ENCODE assay signal across 29 cellular contexts in the genomic region with DNA sequence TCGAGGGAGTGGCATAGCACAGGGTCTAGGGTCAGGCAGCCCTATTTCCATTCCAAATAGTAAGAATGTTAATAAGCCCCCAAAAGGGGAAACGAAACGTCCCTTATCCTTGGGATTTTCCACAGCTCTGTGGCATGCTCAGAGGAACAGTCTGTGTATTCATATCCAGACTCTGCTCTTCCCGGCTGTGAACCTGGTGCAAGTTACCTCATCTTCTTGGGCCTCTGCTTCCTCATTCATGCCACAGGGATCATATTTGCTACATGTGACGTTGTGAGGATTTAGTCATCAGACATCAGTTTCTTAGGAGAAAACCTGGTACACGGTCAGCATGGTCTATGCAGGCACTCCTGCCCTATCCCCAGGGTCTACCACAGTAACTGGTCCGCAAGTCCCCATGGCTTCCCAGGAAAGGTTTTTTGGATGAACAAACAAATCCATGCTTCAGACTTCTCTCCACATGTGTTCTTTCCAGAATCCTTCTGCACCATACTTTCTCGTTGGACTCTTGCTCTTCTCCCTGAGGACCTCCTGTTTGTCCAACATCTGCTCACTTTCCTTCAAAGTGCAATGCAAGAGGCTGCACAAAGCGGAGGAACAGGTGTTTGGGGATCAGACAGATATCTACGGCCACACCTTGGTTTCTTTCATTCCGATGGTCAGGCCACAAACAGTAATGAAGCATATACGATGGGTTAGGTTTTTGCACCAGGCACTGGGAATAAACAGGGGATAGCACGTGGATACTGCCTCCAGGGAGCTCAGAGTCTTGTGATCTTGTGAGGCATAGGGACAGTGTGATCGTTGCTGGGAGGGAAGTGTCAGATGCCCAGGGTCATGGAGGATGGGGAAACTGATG. TPM values are rescaled to one million over a fixed set of nuclear protein-coding genes. Genes with fewer than 3 reads are reported as not detected.
DNase-seq lines count a peak whose midpoint lies in the region; TF ChIP-seq lines count a peak whose summit lies in the region.
"Had no signal": no experiment of that assay in that cellular context is flagged by ENCODE, and none has a peak within 500 bp of the region (broad histone marks: within the 10 kb centered on the region; RNA-seq: fewer than 3 reads in every experiment).

No MANE protein-coding gene starts in this region.

- no peaks in the 10 kb centered on the region for H3K36me3 Mint-ChIP-seq in MCF 10A (ENCODE audit: insufficient read depth, unreplicated experiment)
- H3K36me3 Mint-ChIP-seq: activated naive CD8-positive, alpha-beta T cell; brain had no signal

- no peak overlapping the region for H2BK120ac ChIP-seq in mesenchymal stem cell (ENCODE audit: low read depth, low read length)

- no peaks in the 10 kb centered on the region for H3K27me3 Mint-ChIP-seq in MCF 10A (ENCODE audit: insufficient read depth, unreplicated experiment)

- H3K27me3 ChIP-seq in mammary epithelial cell (ENCODE audit: insufficient read depth, low read length) (no peaks in the 10 kb centered on the region), mesenchymal stem cell (ENCODE audit: control insufficient read depth in 1 of 2, insufficient read depth in 1 of 2, low read length in 2 of 2) (peaks cover 0 to 23% of the 10 kb centered on the region in 2 experiments), tibial artery (no peaks in the 10 kb centered on the region)
- H3K27me3 ChIP-seq: ovary, upper lobe of right lung had no signal

- H3K9ac ChIP-seq in mammary epithelial cell (ENCODE audit: insufficient read depth, low read length) (no peak overlapping the region), mesenchymal stem cell (ENCODE audit: low read length) (no peak overlapping the region)

- H4K91ac ChIP-seq in mesenchymal stem cell (ENCODE audit: low read length), result peak overlapping the region; percentile 16

- no TSS peak for BruUV-seq in MCF 10A (replicated peaks; lab: Mats Ljungman, UMichigan)
- BruUV-seq in mammary epithelial cell (replicated peaks; lab: Mats Ljungman, UMichigan), result no TSS peak

- no peak overlapping the region for H3K23ac ChIP-seq in mesenchymal stem cell (ENCODE audit: low read length in 2 of 2)

- H3K4me3 Mint-ChIP-seq in MCF 10A (ENCODE audit: unreplicated experiment), result no peak overlapping the region
- H3K4me3 Mint-ChIP-seq: activated naive CD8-positive, alpha-beta T cell; activated T-helper 1 cell treated with anti-CD3 and anti-CD28 coated beads, Interleukin-12 subunit alpha, Interleukin-12 subunit beta, Interleukin-2, Interleukin-4 antibody, amounts not matched to agents 30 ng/mL and 10 ng/mL and 1 ng/mL, durations not matched to agents 14 hours and 24 hours and 36 hours; brain; dendritic cell treated with granulocyte-macrophage colony-stimulating factor and Interleukin-4, amounts not matched to agents 40 ng/mL and 50 ng/mL, for 4 days; naive thymus-derived CD4-positive, alpha-beta T cell had no signal

- no peaks in the 10 kb centered on the region for H4K20me1 ChIP-seq in mammary epithelial cell (ENCODE audit: insufficient read depth, low read length)

- H3K27ac Mint-ChIP-seq in MCF 10A (ENCODE audit: low read depth, unreplicated experiment), result no peak overlapping the region
- H3K27ac Mint-ChIP-seq: activated naive CD8-positive, alpha-beta T cell; activated T-helper 1 cell treated with anti-CD3 and anti-CD28 coated beads, Interleukin-12 subunit alpha, Interleukin-12 subunit beta, Interleukin-2, Interleukin-4 antibody, amounts not matched to agents 30 ng/mL and 10 ng/mL and 1 ng/mL, durations not matched to agents 14 hours and 24 hours and 36 hours; brain; dendritic cell treated with granulocyte-macrophage colony-stimulating factor and Interleukin-4, amounts not matched to agents 40 ng/mL and 50 ng/mL, for 4 days; naive thymus-derived CD4-positive, alpha-beta T cell had no signal

- H3K79me2 ChIP-seq in mammary epithelial cell (ENCODE audit: insufficient read depth, low read length), result no peaks in the 10 kb centered on the region

- peaks cover 15% of the 10 kb centered on the region for H3K9me3 Mint-ChIP-seq in MCF 10A (ENCODE audit: unreplicated experiment)
- H3K9me3 Mint-ChIP-seq: activated T-helper 1 cell treated with anti-CD3 and anti-CD28 coated beads, Interleukin-12 subunit alpha, Interleukin-12 subunit beta, Interleukin-2, Interleukin-4 antibody, amounts not matched to agents 30 ng/mL and 10 ng/mL and 1 ng/mL, durations not matched to agents 14 hours and 24 hours and 36 hours; dendritic cell treated with granulocyte-macrophage colony-stimulating factor and Interleukin-4, amounts not matched to agents 40 ng/mL and 50 ng/mL, for 4 days had no signal

- H2BK15ac ChIP-seq in mesenchymal stem cell (ENCODE audit: low read depth, poor library complexity, severe bottlenecking), result no peak overlapping the region

- peak overlapping the region in 1 of 2 experiments; percentile 58 for H3K14ac ChIP-seq in mesenchymal stem cell (ENCODE audit: low read length in 2 of 2)

- TF ChIP-seq CTCF in MCF 10A (IDR thresholded peaks at IDR 0.05; ENCODE audit: unreplicated experiment) (no peak), mammary epithelial cell (conservative IDR thresholded peaks at IDR 0.05 in 1 of 2, IDR thresholded peaks at IDR 0.05 in 1 of 2; ENCODE audit: extremely low read depth in 1 of 2, insufficient read depth in 1 of 2, low read depth in 1 of 2, low read length in 2 of 2) (no peak), tibial artery (IDR thresholded peaks at IDR 0.05) (no peak)

- H3K4ac ChIP-seq in mesenchymal stem cell (ENCODE audit: low read depth in 1 of 2, low read length in 2 of 2), result peak overlapping the region in 1 of 2 experiments; percentile 35

- no peak overlapping the region for H3K27ac ChIP-seq in mammary epithelial cell (ENCODE audit: insufficient read depth, low read depth, low read length)
- no peak overlapping the region for H3K27ac ChIP-seq in mesenchymal stem cell (ENCODE audit: low read length, poor library complexity, severe bottlenecking)
- H3K27ac ChIP-seq in tibial artery, result peak overlapping the region; percentile 59 to 64
- H3K27ac ChIP-seq: 22Rv1, RWPE1 had no signal

- POLR2A ChIA-PET in MCF 10A (lab: Yijun Ruan, JAX), result no interaction called here

- H4K8ac ChIP-seq in mesenchymal stem cell (ENCODE audit: low read length), result no peak overlapping the region

- peak; percentile 22 for DNase-seq in MCF 10A (ENCODE audit: unreplicated experiment)
- no peak for DNase-seq in mammary epithelial cell
- DNase-seq in ecto neural progenitor cell (ENCODE audit: low spot score), result peak; percentile 38
- DNase-seq in mesenchymal stem cell, result peak; percentile 71
- no peak for DNase-seq in tibial artery
- DNase-seq in LoVo (ENCODE audit: low spot score), result no peak
- DNase-seq in D341Med (ENCODE audit: low spot score), result no peak
- DNase-seq in DMS79 treated with DMSO at 0.1 percent for 48 hours (lab: John Stamatoyannopoulos, UW), result no peak
- DNase-seq: activated CD4-positive, alpha-beta T cell treated with anti-CD3 and anti-CD28 coated beads for 4 hours; AML-193; KG1; kidney glomerular epithelial cell; naive thymus-derived CD4-positive, alpha-beta T cell; NCI-H1092; NCI-H2081 treated with DMSO at 0.1 percent for 48 hours; NCI-H510A; stimulated activated naive CD4-positive, alpha-beta T cell treated with Interleukin-2 at 50 U/mL for 16 hours; upper lobe of right lung had no signal

- no peak overlapping the region for H2AFZ ChIP-seq in mammary epithelial cell (ENCODE audit: low read depth, low read length)
- peak overlapping the region; percentile 32 for H2AFZ ChIP-seq in mesenchymal stem cell (ENCODE audit: low read depth, low read length)

- H3K79me1 ChIP-seq in mesenchymal stem cell (replicated peaks; ENCODE audit: low read length, poor library complexity, severe bottlenecking), result no peaks in the 10 kb centered on the region

- no peaks in the 10 kb centered on the region for H3K36me3 ChIP-seq in mammary epithelial cell (ENCODE audit: insufficient read depth, low read length)
- no peaks in the 10 kb centered on the region for H3K36me3 ChIP-seq in mesenchymal stem cell (ENCODE audit: control insufficient read depth in 1 of 2, insufficient read depth in 2 of 2, low read depth in 1 of 2, low read length in 2 of 2)
- H3K36me3 ChIP-seq in tibial artery, result no peaks in the 10 kb centered on the region
- H3K36me3 ChIP-seq: ovary, upper lobe of right lung had no signal

- dilution Hi-C loops in mammary epithelial cell (cut with HindIII; ENCODE audit: low sequenced_read_pairs), result no loop called here

- WGBS in mammary epithelial cell (ENCODE audit: low coverage, missing lambda C conversion rate), result 65% methylated on average over 14 of the region's 14 CpGs
- WGBS in mesenchymal stem cell, result 82% methylated on average over 14 of the region's 14 CpGs

- H2BK5ac ChIP-seq in mesenchymal stem cell (ENCODE audit: low read depth, low read length, poor library complexity, severe bottlenecking), result no peak overlapping the region

- CTCF ChIA-PET in MCF 10A (lab: Yijun Ruan, JAX) (no interaction called here), mammary epithelial cell (lab: Charles Lee; ENCODE audit: low non-redundant PET) (no interaction called here)

- no peaks in the 10 kb centered on the region for H3K4me1 ChIP-seq in mammary epithelial cell (ENCODE audit: insufficient read depth, low read length)
- peaks cover 23% of the 10 kb centered on the region for H3K4me1 ChIP-seq in mesenchymal stem cell (ENCODE audit: control insufficient read depth, insufficient read depth, low read depth, low read length)
- peaks cover 0 to 22% (median 15%) of the 10 kb centered on the region in 4 donors for H3K4me1 ChIP-seq in tibial artery

- intact Hi-C loops in MCF 10A (cut with micrococcal nuclease) (no loop called here), mammary epithelial cell (cut with micrococcal nuclease) (no loop called here), tibial artery (cut with DNase I; ENCODE audit: low total_unique reads) (no loop called here)

- no peak overlapping the region for H3K4me3 ChIP-seq in mammary epithelial cell (replicated peaks in 1 of 3; ENCODE audit: insufficient read depth in 1 of 3, low read depth in 2 of 3, low read length in 3 of 3)
- no peak overlapping the region for H3K4me3 ChIP-seq in mesenchymal stem cell (ENCODE audit: insufficient read depth in 1 of 2, low read depth in 1 of 2, low read length in 2 of 2)
- no peak overlapping the region for H3K4me3 ChIP-seq in tibial artery
- H3K4me3 ChIP-seq: ovary, skin epidermis, upper lobe of right lung had no signal

- H2BK12ac ChIP-seq in mesenchymal stem cell (ENCODE audit: low read length in 2 of 2), result peak overlapping the region in 1 of 2 experiments; percentile 10

- H3K4me2 ChIP-seq in mammary epithelial cell (ENCODE audit: insufficient read depth, low read depth, low read length) (no peak overlapping the region), mesenchymal stem cell (ENCODE audit: low read length, poor library complexity, severe bottlenecking) (no peak overlapping the region)

- H3K4me1 Mint-ChIP-seq in MCF 10A (ENCODE audit: insufficient read depth, unreplicated experiment), result peaks cover 4% of the 10 kb centered on the region
- H3K4me1 Mint-ChIP-seq: brain had no signal

- H2AK5ac ChIP-seq in mesenchymal stem cell (ENCODE audit: low read length, severe bottlenecking), result peak overlapping the region; percentile 31

- in situ Hi-C loops in mammary epithelial cell (cut with MboI; ENCODE audit: low sequenced_read_pairs in 2 of 2), result no loop called here

- peak overlapping the region in 1 of 2 experiments; percentile 70 for H3K18ac ChIP-seq in mesenchymal stem cell (ENCODE audit: low read depth in 1 of 2, low read length in 2 of 2)

- H3K9me3 ChIP-seq in mammary epithelial cell (replicated peaks; ENCODE audit: insufficient read depth, low read length), result peaks cover 3% of the 10 kb centered on the region
- no peaks in the 10 kb centered on the region for H3K9me3 ChIP-seq in mesenchymal stem cell (ENCODE audit: control insufficient read depth, low read length)
- H3K9me3 ChIP-seq in tibial artery, result no peaks in the 10 kb centered on the region
- H3K9me3 ChIP-seq: ovary, upper lobe of right lung had no signal

RNA-seq across cellular contexts. Expression of a gene that starts 17.7 kb away (rescaled TPM):
- total RNA-seq in MCF 10A (2022) (0.09 TPM in 1 of 2 replicates, not detected in the other), mammary epithelial cell (under 1 TPM in 1 of 2 donors, not detected in 1; under 0.01 TPM)
- polyA plus RNA-seq in mammary epithelial cell, result not detected
- not detected for polyA minus RNA-seq in mammary epithelial cell
- 3.8 TPM for polyA plus RNA-seq in mesenchymal stem cell (2013, experiment 1 of 2)
- 4.0 TPM for polyA plus RNA-seq in mesenchymal stem cell (2013, experiment 2 of 2)
- total RNA-seq: activated T-helper 1 cell treated with anti-CD3 and anti-CD28 coated beads, Interleukin-12 subunit alpha, Interleukin-12 subunit beta, Interleukin-2, Interleukin-4 antibody, amounts not matched to agents 30 ng/mL and 10 ng/mL and 1 ng/mL, durations not matched to agents 14 hours and 24 hours and 36 hours; endothelial cell of umbilical vein; frontal cortex; naive thymus-derived CD4-positive, alpha-beta T cell had no signal
- polyA plus RNA-seq: endothelial cell of umbilical vein; naive thymus-derived CD4-positive, alpha-beta T cell had no signal

RNA-seq across cellular contexts. Expression of a gene that starts 21.5 kb away (rescaled TPM):
- total RNA-seq in MCF 10A (2022), result not detected in 2 replicates
- not detected for total RNA-seq in mammary epithelial cell
- not detected for polyA plus RNA-seq in mammary epithelial cell
- not detected for polyA minus RNA-seq in mammary epithelial cell
- not detected for polyA plus RNA-seq in mesenchymal stem cell (2013, experiment 1 of 2)
- not detected for polyA plus RNA-seq in mesenchymal stem cell (2013, experiment 2 of 2)
- total RNA-seq: activated T-helper 1 cell treated with anti-CD3 and anti-CD28 coated beads, Interleukin-12 subunit alpha, Interleukin-12 subunit beta, Interleukin-2, Interleukin-4 antibody, amounts not matched to agents 30 ng/mL and 10 ng/mL and 1 ng/mL, durations not matched to agents 14 hours and 24 hours and 36 hours; endothelial cell of umbilical vein; frontal cortex; mesenteric fat pad; naive thymus-derived CD4-positive, alpha-beta T cell; ovary; upper lobe of right lung had no signal
- polyA plus RNA-seq: endothelial cell of umbilical vein; naive thymus-derived CD4-positive, alpha-beta T cell; ovary had no signal

RNA-seq across cellular contexts. Expression of a gene that starts 52.0 kb away (rescaled TPM):
- not detected in 2 replicates for total RNA-seq in MCF 10A (2022)
- not detected for total RNA-seq in mammary epithelial cell
- not detected for polyA plus RNA-seq in mammary epithelial cell
- polyA minus RNA-seq in mammary epithelial cell, result not detected
- polyA plus RNA-seq in mesenchymal stem cell (2013, experiment 1 of 2), result not detected
- polyA plus RNA-seq in mesenchymal stem cell (2013, experiment 2 of 2), result not detected
- total RNA-seq: activated T-helper 1 cell treated with anti-CD3 and anti-CD28 coated beads, Interleukin-12 subunit alpha, Interleukin-12 subunit beta, Interleukin-2, Interleukin-4 antibody, amounts not matched to agents 30 ng/mL and 10 ng/mL and 1 ng/mL, durations not matched to agents 14 hours and 24 hours and 36 hours; endothelial cell of umbilical vein; frontal cortex; mesenteric fat pad; naive thymus-derived CD4-positive, alpha-beta T cell; ovary; upper lobe of right lung had no signal
- polyA plus RNA-seq: endothelial cell of umbilical vein; naive thymus-derived CD4-positive, alpha-beta T cell; ovary had no signal

Comparison
In these comparisons a context has a peak if more than half of its experiments do, and no peak if none do; other contexts are left out.
1. DNase-seq: peak in MCF 10A (single experiment), ecto neural progenitor cell (single experiment) and mesenchymal stem cell (single experiment); none in mammary epithelial cell (single experiment), tibial artery (0 of 2), LoVo (single experiment), D341Med (single experiment) and DMS79 treated with DMSO at 0.1 percent for 48 hours (single experiment).
2. H3K27ac ChIP-seq: peak in tibial artery (2 of 2); none in mammary epithelial cell (single experiment) and mesenchymal stem cell (single experiment).